ENCODE assay signal across 30 cellular contexts in the genomic region with DNA sequence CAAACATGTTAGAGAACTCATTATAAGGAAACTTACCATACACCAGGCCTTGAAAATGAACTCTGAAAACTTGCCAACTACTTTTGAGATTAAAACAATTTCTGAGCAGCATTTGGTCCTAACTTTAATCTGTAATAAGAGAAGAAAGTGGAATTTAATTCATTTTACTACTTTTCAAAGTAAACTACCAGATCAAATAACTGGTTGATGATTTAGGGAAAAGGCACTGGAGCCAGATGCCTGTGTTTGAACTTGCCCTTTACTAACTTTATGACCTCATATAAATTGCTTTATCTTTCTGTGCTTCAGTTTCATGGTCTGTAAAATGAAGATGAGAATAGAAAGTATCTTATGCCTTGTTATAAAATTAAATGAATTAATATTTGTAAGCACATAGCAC.
"Had no signal": no experiment of that assay in that cellular context is flagged by ENCODE, and none has a peak within 500 bp of the region (broad histone marks: within the 10 kb centered on the region; RNA-seq: fewer than 3 reads in every experiment).

No MANE protein-coding gene starts in this region.

- H3K4me3 ChIP-seq: coronary artery, gastrocnemius medialis, mucosa of descending colon, ovary, psoas muscle, right lobe of liver, stomach, transverse colon, upper lobe of right lung, uterus had no signal

- H3K36me3 ChIP-seq: gastrocnemius medialis, ovary, right lobe of liver, stomach, transverse colon, upper lobe of right lung, uterus had no signal

- H3K27me3 Mint-ChIP-seq: effector memory CD8-positive, alpha-beta T cell; naive B cell; natural killer cell treated with Interleukin-12 subunit alpha and Interleukin-12 subunit beta and Interleukin-15 and Interleukin-18, amount 100 ng/mL, for 72 hours had no signal

- H3K4me3 Mint-ChIP-seq: effector memory CD8-positive, alpha-beta T cell; mesothelial cell of epicardium; naive B cell; natural killer cell treated with Interleukin-12 subunit alpha and Interleukin-12 subunit beta and Interleukin-15 and Interleukin-18, amount 100 ng/mL, for 72 hours had no signal

- H3K9me3 ChIP-seq: gastrocnemius medialis, mucosa of descending colon, ovary, psoas muscle, right lobe of liver, stomach, transverse colon, upper lobe of right lung, uterus had no signal

- H3K4me1 Mint-ChIP-seq: naive B cell had no signal

- H3K27me3 ChIP-seq: gastrocnemius medialis, ovary, right lobe of liver, stomach, transverse colon, upper lobe of right lung, uterus had no signal

- H3K36me3 Mint-ChIP-seq: mesothelial cell of epicardium; naive B cell; natural killer cell treated with Interleukin-12 subunit alpha and Interleukin-12 subunit beta and Interleukin-15 and Interleukin-18, amount 100 ng/mL, for 72 hours had no signal

- DNase-seq: dermis blood vessel endothelial cell; effector memory CD8-positive, alpha-beta T cell; foreskin fibroblast; gastrocnemius medialis; head of caudate nucleus; mesenchymal stem cell; mucosa of descending colon; naive B cell; occipital lobe; ovary; posterior cingulate gyrus; psoas muscle; retina; right lobe of liver; small intestine; stimulated activated CD4-positive, alpha-beta T cell treated with anti-CD3 and anti-CD28 coated beads, Interleukin-12 subunit alpha, Interleukin-12 subunit beta, amount 100 ng/mL, for 4 hours; stimulated activated CD4-positive, alpha-beta T cell treated with anti-CD3 and anti-CD28 coated beads, Interleukin-1b, Interleukin-23, amount 100 ng/mL, for 48 hours; stimulated activated CD4-positive, alpha-beta T cell treated with anti-CD3 and anti-CD28 coated beads, Interleukin-4, amount 100 ng/mL, for 1 hour; stimulated activated CD8-positive, alpha-beta memory T cell treated with anti-CD3 and anti-CD28 coated beads, Interleukin-4, amount 100 ng/mL, for 48 hours; stimulated activated naive CD4-positive, alpha-beta T cell treated with Interleukin-2 at 50 U/mL for 16 hours; stomach; transverse colon; upper lobe of right lung; uterus had no signal

- H3K27ac Mint-ChIP-seq: effector memory CD8-positive, alpha-beta T cell; mesothelial cell of epicardium; naive B cell; natural killer cell treated with Interleukin-12 subunit alpha and Interleukin-12 subunit beta and Interleukin-15 and Interleukin-18, amount 100 ng/mL, for 72 hours had no signal

- H3K27ac ChIP-seq: epithelial cell of prostate, gastrocnemius medialis, psoas muscle, right lobe of liver, stomach, upper lobe of right lung had no signal

- ATAC-seq: effector memory CD8-positive, alpha-beta T cell; esophagus mucosa; gastrocnemius medialis; left lobe of liver; mucosa of descending colon; natural killer cell treated with Interleukin-12 subunit alpha and Interleukin-12 subunit beta and Interleukin-15 and Interleukin-18, amount 100 ng/mL, for 72 hours; psoas muscle; right lobe of liver; upper lobe of right lung had no signal

- H3K4me1 ChIP-seq: gastrocnemius medialis, psoas muscle, right lobe of liver, stomach, upper lobe of right lung, uterus had no signal
